ENCODE assay signal across 9 cellular contexts in the genomic region with DNA sequence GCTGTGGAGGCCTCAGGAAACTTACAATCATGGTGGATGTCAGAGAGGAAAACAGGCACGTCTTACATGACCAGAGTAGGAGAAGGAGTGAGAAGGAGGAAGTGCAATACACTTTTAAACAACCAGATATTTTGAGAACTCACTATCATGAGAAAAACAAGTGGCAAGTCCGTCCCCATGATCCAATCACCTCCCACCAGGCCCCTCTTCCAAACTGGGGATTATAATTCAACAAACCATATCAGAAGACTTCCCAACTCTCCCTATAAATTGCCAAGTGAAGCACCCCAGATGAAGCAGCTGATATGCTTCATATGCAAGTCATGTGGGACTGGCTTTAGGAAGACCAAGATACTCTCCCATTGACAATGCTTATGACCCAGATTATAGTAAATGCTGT. TPM values are rescaled to one million over a fixed set of nuclear protein-coding genes. Genes with fewer than 3 reads are reported as not detected.
"Had no signal": no experiment of that assay in that cellular context is flagged by ENCODE, and none has a peak within 500 bp of the region (broad histone marks: within the 10 kb centered on the region; RNA-seq: fewer than 3 reads in every experiment).

No MANE protein-coding gene starts in this region.

- DNase-seq: GDM1, GF-D8 had no signal

- ATAC-seq: GM12878 had no signal

- H3K4me3 ChIP-seq: GM12878 had no signal

- FAIRE-seq: G401.6, GM12878, GM12891, GM12892, GM18507, GM19239 had no signal

RNA-seq across cellular contexts. Expression of gene ACSM4, which starts 11.6 kb away (rescaled TPM):
- total RNA-seq: G401, GM12878 had no signal
- polyA plus RNA-seq: GM12878 had no signal
